In the genomic region with DNA sequence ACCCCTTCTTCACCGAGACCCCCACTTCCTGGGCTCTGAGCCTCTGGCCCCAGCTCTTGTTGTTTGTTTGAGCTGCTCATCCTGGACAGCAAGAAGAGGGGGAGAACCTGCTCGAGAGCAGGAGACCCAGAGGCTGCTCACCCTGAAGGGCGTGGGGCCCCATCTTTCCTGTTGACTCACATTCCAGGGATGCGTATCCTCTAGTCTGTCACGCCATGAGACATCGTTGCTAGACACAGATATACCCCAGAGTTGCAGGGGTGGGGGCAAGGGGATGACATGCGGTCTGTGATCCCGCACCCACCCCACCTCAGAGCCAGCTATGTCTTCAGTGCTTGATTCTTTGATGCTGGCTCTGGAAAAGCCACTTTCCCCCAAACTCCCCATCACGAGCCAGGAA, we compare ENCODE assay signal across 10 cellular contexts. TPM values are rescaled to one million over a fixed set of nuclear protein-coding genes. Genes with fewer than 3 reads are reported as not detected.
DNase-seq lines count a peak whose midpoint lies in the region; ATAC-seq and TF ChIP-seq lines count a peak whose summit lies in the region.
"Had no signal": no experiment of that assay in that cellular context is flagged by ENCODE, and none has a peak within 500 bp of the region (broad histone marks: within the 10 kb centered on the region; RNA-seq: fewer than 3 reads in every experiment).

No MANE protein-coding gene starts in this region.

- intact Hi-C loops in activated CD4-positive, alpha-beta T cell treated with anti-CD3 and anti-CD28 coated beads for 36 hours (cut with DNase I, micrococcal nuclease), result loop anchor here in 1 of 2 experiments (5.0 kb wide), 1 partner anchor 132 kb away; no protein-coding TSS in a partner anchor
- intact Hi-C loops in tibial artery (cut with DNase I; ENCODE audit: low total_unique reads), result loop anchor here (1.0 kb wide), 1 partner anchor 28 kb away; no protein-coding TSS in a partner anchor

- H3K36me3 Mint-ChIP-seq in activated CD4-positive, alpha-beta T cell treated with anti-CD3 and anti-CD28 coated beads for 36 hours (ENCODE audit: low read depth), result peaks cover 22% of the 10 kb centered on the region

- H3K4me1 ChIP-seq in adipocyte (ENCODE audit: control insufficient read depth, insufficient read depth, low read length) (peaks cover 50% of the 10 kb centered on the region), tibial artery (peaks cover 0 to 54% (median 30%) of the 10 kb centered on the region in 4 donors)

- no peak overlapping the region for H3K4me3 Mint-ChIP-seq in activated CD4-positive, alpha-beta T cell treated with anti-CD3 and anti-CD28 coated beads for 36 hours

- peak overlapping the region; percentile 60 for H3K9ac ChIP-seq in adipocyte (ENCODE audit: low read length)

- no peaks in the 10 kb centered on the region for H3K27me3 ChIP-seq in adipocyte (replicated peaks; ENCODE audit: control insufficient read depth, insufficient read depth, low read length)
- no peaks in the 10 kb centered on the region for H3K27me3 ChIP-seq in tibial artery
- H3K27me3 ChIP-seq: colonic mucosa had no signal

- CTCF ChIA-PET in activated CD4-positive, alpha-beta T cell treated with anti-CD3 and anti-CD28 coated beads for 36 hours (lab: Charles Lee), result interaction anchor here (0.6 to 1.8 kb wide), 4 partner anchors 10 to 211 kb away, joined by 3 to 6 read pairs (median 4); no protein-coding TSS in a partner anchor

- H3K4me1 Mint-ChIP-seq in activated CD4-positive, alpha-beta T cell treated with anti-CD3 and anti-CD28 coated beads for 36 hours, result peaks cover 14% of the 10 kb centered on the region

- no peaks in the 10 kb centered on the region for H3K9me3 Mint-ChIP-seq in activated CD4-positive, alpha-beta T cell treated with anti-CD3 and anti-CD28 coated beads for 36 hours (ENCODE audit: low read depth)

- H3K4me3 ChIP-seq in adipocyte (ENCODE audit: low read length) (peak overlapping the region; percentile 34), tibial artery (no peak overlapping the region)
- H3K4me3 ChIP-seq: colonic mucosa had no signal

- no peak for TF ChIP-seq CTCF in tibial artery (IDR thresholded peaks at IDR 0.05)

- ATAC-seq in activated CD4-positive, alpha-beta T cell treated with anti-CD3 and anti-CD28 coated beads for 36 hours, result no peak
- ATAC-seq in HG03354 (IDR thresholded peaks at IDR 0.05; ENCODE audit: poor library complexity, severe bottlenecking, unreplicated experiment), result no peak

- POLR2A ChIA-PET in activated CD4-positive, alpha-beta T cell treated with anti-CD3 and anti-CD28 coated beads for 36 hours (lab: Charles Lee), result interaction anchor here (0.6 kb wide), 2 partner anchors 10 to 11 kb away, joined by 3 to 5 read pairs; no protein-coding TSS in a partner anchor

- H3K9me3 ChIP-seq in adipocyte (ENCODE audit: control insufficient read depth, low read length), result no peaks in the 10 kb centered on the region
- no peaks in the 10 kb centered on the region for H3K9me3 ChIP-seq in tibial artery
- H3K9me3 ChIP-seq: colonic mucosa had no signal

- no peak overlapping the region for H3K27ac Mint-ChIP-seq in activated CD4-positive, alpha-beta T cell treated with anti-CD3 and anti-CD28 coated beads for 36 hours

- DNase-seq in activated CD4-positive, alpha-beta T cell treated with anti-CD3 and anti-CD28 coated beads for 36 hours, result peak; percentile 21
- no peak for DNase-seq in activated CD4-positive, alpha-beta T cell treated with anti-CD3 and anti-CD28 coated beads, Interleukin-2, amount 50 U/mL, for 4 hours
- DNase-seq in adipocyte (ENCODE audit: low read depth) (peak; percentile 53), hepatic stellate cell (ENCODE audit: low spot score) (peak; percentile 83), tibial artery (no peak), NCI-H2107 treated with DMSO at 0.1 percent for 48 hours (lab: John Stamatoyannopoulos, UW; ENCODE audit: unreplicated experiment) (no peak), GF-D8 (lab: John Stamatoyannopoulos, UW) (no peak)
- DNase-seq: 8988T, colonic mucosa had no signal

- no peaks in the 10 kb centered on the region for H3K27me3 Mint-ChIP-seq in activated CD4-positive, alpha-beta T cell treated with anti-CD3 and anti-CD28 coated beads for 36 hours

- H3K36me3 ChIP-seq in adipocyte (ENCODE audit: control insufficient read depth, insufficient read depth, low read length, severe bottlenecking), result peaks cover 36% of the 10 kb centered on the region
- peaks cover 21 to 51% (median 32%) of the 10 kb centered on the region in 3 donors for H3K36me3 ChIP-seq in tibial artery
- H3K36me3 ChIP-seq: colonic mucosa had no signal

- peak overlapping the region; percentile 75 to 81 for H3K27ac ChIP-seq in tibial artery
- H3K27ac ChIP-seq: colonic mucosa had no signal

RNA-seq across cellular contexts. Expression of a gene that starts 5.7 kb away (rescaled TPM):
- 1 to 10 TPM; 3.5 to 3.8 TPM for total RNA-seq in activated CD4-positive, alpha-beta T cell treated with anti-CD3 and anti-CD28 coated beads for 36 hours

RNA-seq across cellular contexts. Expression of a gene that starts 13.2 kb away (rescaled TPM):
- 10 to 100 TPM; 60.2 to 63.4 TPM for total RNA-seq in activated CD4-positive, alpha-beta T cell treated with anti-CD3 and anti-CD28 coated beads for 36 hours

RNA-seq across cellular contexts. Expression of a gene that starts 15.2 kb away (rescaled TPM):
- 1 to 10 TPM; 5.2 to 5.7 TPM for total RNA-seq in activated CD4-positive, alpha-beta T cell treated with anti-CD3 and anti-CD28 coated beads for 36 hours

RNA-seq across cellular contexts. Expression of a gene that starts 36.9 kb away (rescaled TPM):
- under 1 TPM; 0.43 to 0.79 TPM for total RNA-seq in activated CD4-positive, alpha-beta T cell treated with anti-CD3 and anti-CD28 coated beads for 36 hours

RNA-seq across cellular contexts. Expression of a gene that starts 39.1 kb away (rescaled TPM):
- total RNA-seq in activated CD4-positive, alpha-beta T cell treated with anti-CD3 and anti-CD28 coated beads for 36 hours, result 10 to 100 TPM in 1 of 2 experiments, 1 to 10 TPM in 1; 9.9 to 10.1 TPM

Comparison
In these comparisons a context has a peak if more than half of its experiments do, and no peak if none do; other contexts are left out.
1. DNase-seq: peak in activated CD4-positive, alpha-beta T cell treated with anti-CD3 and anti-CD28 coated beads for 36 hours (single experiment), adipocyte (single experiment) and hepatic stellate cell (single experiment); none in activated CD4-positive, alpha-beta T cell treated with anti-CD3 and anti-CD28 coated beads, Interleukin-2, amount 50 U/mL, for 4 hours (0 of 2), tibial artery (0 of 2), NCI-H2107 treated with DMSO at 0.1 percent for 48 hours (single experiment) and GF-D8 (single experiment).